ENCODE assay signal across 15 cellular contexts in genomic region chr4:169032883-169033645, GRCh38. TPM values are rescaled to one million over a fixed set of nuclear protein-coding genes. Genes with fewer than 3 reads are reported as not detected.
A peak's percentile ranks its signal among the peaks of the same experiment; 100 is the strongest.
DNase-seq lines count a peak whose midpoint lies in the region; ATAC-seq, FAIRE-seq and TF ChIP-seq lines count a peak whose summit lies in the region.
"Had no signal": no experiment of that assay in that cellular context is flagged by ENCODE, and none has a peak within 500 bp of the region (broad histone marks: within the 10 kb centered on the region; RNA-seq: fewer than 3 reads in every experiment).

No MANE protein-coding gene starts in this region.

- H3K18ac ChIP-seq in IMR-90 (ENCODE audit: low read depth, low read length) (no peak overlapping the region), H1 (ENCODE audit: extremely low read depth, low read length) (no peak overlapping the region), trophoblast cell (ENCODE audit: low read length) (no peak overlapping the region)

- H3K4me3 ChIP-seq in IMR-90 (ENCODE audit: insufficient read depth, low read depth, low read length) (no peak overlapping the region), H1 (ENCODE audit: extremely low read depth in 1 of 4, insufficient read depth in 2 of 4, low read depth in 3 of 4, low read length in 4 of 4) (no peak overlapping the region), trophoblast cell (ENCODE audit: low read depth, low read length) (no peak overlapping the region)
- H3K4me3 ChIP-seq: A549, GM12878, GM23248 had no signal

- no peak overlapping the region for H4K5ac ChIP-seq in IMR-90 (ENCODE audit: low read depth, low read length)
- no peak overlapping the region for H4K5ac ChIP-seq in H1 (ENCODE audit: insufficient read length, low read depth, low read length)

- no peak overlapping the region for H3K4ac ChIP-seq in IMR-90 (ENCODE audit: low read depth, low read length)
- no peak overlapping the region for H3K4ac ChIP-seq in H1 (replicated peaks; ENCODE audit: insufficient read length, low read depth, low read length)
- no peak overlapping the region for H3K4ac ChIP-seq in trophoblast cell (ENCODE audit: low read depth, low read length)

- H3K27ac ChIP-seq in IMR-90 (ENCODE audit: insufficient read depth, low read length) = no peak overlapping the region
- no peak overlapping the region for H3K27ac ChIP-seq in H1 (ENCODE audit: low read depth, low read length)
- H3K27ac ChIP-seq in trophoblast cell (ENCODE audit: low read depth, low read length) = no peak overlapping the region
- H3K27ac ChIP-seq: GM23248 had no signal

- H2BK5ac ChIP-seq in IMR-90 (ENCODE audit: low read depth, low read length, poor library complexity, severe bottlenecking) = no peak overlapping the region
- H2BK5ac ChIP-seq in H1 (ENCODE audit: low read depth, low read length) = 0 out of 2 replicates have a peak overlapping the region, but pooled peaks have one; percentile 44
- no peak overlapping the region for H2BK5ac ChIP-seq in trophoblast cell (ENCODE audit: low read depth, low read length, poor library complexity)

- no peak for FAIRE-seq in H1 (lab: Jason Lieb, UNC)
- FAIRE-seq: A549, GM12878, GM18507, HepG2 had no signal

- no CpG with 5 or more reads among the region's 5 CpGs for WGBS in IMR-90 (ENCODE audit: extremely low coverage in 2 of 2, insufficient read length in 1 of 2), 2 experiments
- 90% methylated on average over 5 of the region's 5 CpGs; no CpG with 5 or more reads in 1 of the 2 experiments for WGBS in H1 (ENCODE audit: extremely low coverage in 1 of 2, insufficient coverage in 1 of 2, insufficient read length in 1 of 2, insufficient replicate concordance in 2 of 2, low coverage in 1 of 2, low lambda C conversion rate in 2 of 2, missing lambda C conversion rate in 1 of 2), 2 experiments
- WGBS in trophoblast cell (ENCODE audit: extremely low coverage, insufficient coverage, insufficient read length) = no CpG with 5 or more reads among the region's 5 CpGs

- no peak for TF ChIP-seq EP300 in H1 (IDR thresholded peaks at IDR 0.05; ENCODE audit: borderline replicate concordance in 1 of 2, low read depth in 2 of 2, low read length in 2 of 2)

- H3K36me3 ChIP-seq in IMR-90 (ENCODE audit: control insufficient read depth, insufficient read depth, low read length) (no peaks in the 10 kb centered on the region), H1 (ENCODE audit: control insufficient read depth in 2 of 4, insufficient read depth in 4 of 4, low read length in 3 of 4) (no peaks in the 10 kb centered on the region), trophoblast cell (ENCODE audit: control insufficient read depth in 1 of 2, insufficient read depth in 2 of 2, low read length in 2 of 2) (no peaks in the 10 kb centered on the region)

- no peak for ATAC-seq in IMR-90 (ENCODE audit: low read depth)
- ATAC-seq in WTC11 = no peak
- ATAC-seq in T-cell (replicated peaks in 1 of 4) = no peak

- H3K9me3 ChIP-seq in IMR-90 (ENCODE audit: control insufficient read depth, insufficient read depth, low read length) (no peaks in the 10 kb centered on the region), H1 (ENCODE audit: insufficient read depth in 2 of 2, low read depth in 1 of 2, low read length in 1 of 2) (peaks cover 0 to 7% of the 10 kb centered on the region in 2 experiments; a peak in 1 of 4 replicates), trophoblast cell (ENCODE audit: insufficient read depth, low read depth, low read length) (no peaks in the 10 kb centered on the region)
- H3K9me3 ChIP-seq: A549 had no signal

- H4K20me1 ChIP-seq in IMR-90 (ENCODE audit: insufficient read depth, low read length) (no peaks in the 10 kb centered on the region), H1 (replicated peaks in 1 of 2; ENCODE audit: control insufficient read depth in 1 of 2, insufficient read depth in 2 of 2, low read length in 2 of 2) (no peaks in the 10 kb centered on the region)

- DNase-seq in IMR-90 = no peak
- DNase-seq in WTC11 (ENCODE audit: low spot score) = no peak
- DNase-seq in H1 (ENCODE audit: low read depth in 1 of 2, low spot score in 2 of 2) = no peak
- DNase-seq in trophoblast cell = no peak
- DNase-seq in stimulated activated CD4-positive, alpha-beta T cell treated with anti-CD3 and anti-CD28 coated beads, Interleukin-15, amount 100 ng/mL, for 24 hours = no peak
- DNase-seq in T-cell = no peak
- no peak for DNase-seq in NCI-H2107 treated with DMSO at 0.1 percent for 48 hours (lab: John Stamatoyannopoulos, UW; ENCODE audit: unreplicated experiment)
- DNase-seq in middle frontal gyrus (ENCODE audit: extremely low spot score, low spot score) = no peak
- DNase-seq: CD8-positive, alpha-beta memory T cell; GM23248 had no signal

- peaks cover 26% of the 10 kb centered on the region for H3K4me1 Mint-ChIP-seq in WTC11
- H3K4me1 Mint-ChIP-seq in T-cell = no peaks in the 10 kb centered on the region
- H3K4me1 Mint-ChIP-seq: CD8-positive, alpha-beta memory T cell had no signal

- H3K27me3 ChIP-seq in IMR-90 (ENCODE audit: control insufficient read depth, insufficient read depth, low read length) (no peaks in the 10 kb centered on the region), H1 (replicated peaks in 1 of 4; ENCODE audit: control insufficient read depth in 3 of 4, extremely low read depth in 1 of 4, insufficient read depth in 3 of 4, low read length in 3 of 4) (no peaks in the 10 kb centered on the region), trophoblast cell (ENCODE audit: insufficient read depth, low read length) (no peaks in the 10 kb centered on the region)

- H2AFZ ChIP-seq in IMR-90 (replicated peaks; ENCODE audit: low read length, poor library complexity) = peak overlapping the region; percentile 29
- peak overlapping the region; percentile 3; the same call in 1 of the 2 replicates for H2AFZ ChIP-seq in H1 (ENCODE audit: low read length)
- no peak overlapping the region for H2AFZ ChIP-seq in trophoblast cell (ENCODE audit: insufficient read depth, low read length, poor library complexity)
- H2AFZ ChIP-seq: GM23248 had no signal

- no peak overlapping the region for H2AK5ac ChIP-seq in IMR-90 (ENCODE audit: low read depth, low read length)
- H2AK5ac ChIP-seq in H1 (ENCODE audit: low read depth, low read length) = no peak overlapping the region
- no peak overlapping the region for H2AK5ac ChIP-seq in trophoblast cell (ENCODE audit: low read length)

- H3K23ac ChIP-seq in IMR-90 (ENCODE audit: low read depth, low read length) = no peak overlapping the region
- H3K23ac ChIP-seq in H1 (ENCODE audit: insufficient read length) = no peak overlapping the region
- H3K23ac ChIP-seq in trophoblast cell (ENCODE audit: low read length) = no peak overlapping the region

- H3K56ac ChIP-seq in IMR-90 (ENCODE audit: extremely low read depth, insufficient read depth, low read length) = no peak overlapping the region
- H3K56ac ChIP-seq in H1 (replicated peaks; ENCODE audit: insufficient read length, low read depth, low read length) = no peak overlapping the region

- no peaks in the 10 kb centered on the region; the same call in 1 of the 2 replicates for H3K23me2 ChIP-seq in H1 (ENCODE audit: low read depth, low read length)

- peaks cover 3% of the 10 kb centered on the region; the same call in 1 of the 2 replicates for H3K4me1 ChIP-seq in IMR-90 (ENCODE audit: control insufficient read depth, insufficient read depth, low read length)
- H3K4me1 ChIP-seq in H1 (replicated peaks in 1 of 4; ENCODE audit: control insufficient read depth in 3 of 4, insufficient read depth in 4 of 4, low read length in 3 of 4) = no peaks in the 10 kb centered on the region; a peak in 1 of 7 replicates
- H3K4me1 ChIP-seq in trophoblast cell (ENCODE audit: control insufficient read depth in 1 of 2, insufficient read depth in 2 of 2, low read length in 2 of 2) = peaks cover 0 to 2% of the 10 kb centered on the region in 2 experiments

- H3K79me1 ChIP-seq in IMR-90 (ENCODE audit: low read depth in 1 of 2, low read length in 2 of 2) (no peaks in the 10 kb centered on the region), H1 (ENCODE audit: low read depth, low read length) (no peaks in the 10 kb centered on the region), trophoblast cell (ENCODE audit: low read length) (no peaks in the 10 kb centered on the region)

- H2BK20ac ChIP-seq in IMR-90 (ENCODE audit: low read depth, low read length) (no peak overlapping the region), H1 (ENCODE audit: low read length) (no peak overlapping the region)

- POLR2A ChIA-PET in IMR-90 (lab: Charles Lee; ENCODE audit: unreplicated experiment) = interaction anchor here (0.6 kb wide), 1 partner anchor 11 kb away, joined by 3 read pairs; no protein-coding TSS in a partner anchor
- POLR2A ChIA-PET in WTC11 (lab: Charles Lee) = no interaction called here
- POLR2A ChIA-PET in H1 (lab: Charles Lee; ENCODE audit: partially characterized antibody) = no interaction called here
- POLR2A ChIA-PET in T-cell (lab: Charles Lee) = interaction anchor here in 1 of 2 donors (0.6 kb wide), 1 partner anchor 14 kb away, joined by 3 read pairs; no protein-coding TSS in a partner anchor

- no peak for TF ChIP-seq POLR2A in IMR-90 (IDR thresholded peaks at IDR 0.05; ENCODE audit: low read depth, low read length)
- no peak for TF ChIP-seq POLR2A in H1 (IDR thresholded peaks at IDR 0.05; ENCODE audit: control extremely low read depth in 1 of 2, low read depth in 2 of 2, low read length in 2 of 2)

- H2BK12ac ChIP-seq in H1 (ENCODE audit: low read depth, low read length) (no peak overlapping the region), trophoblast cell (ENCODE audit: low read length) (peak overlapping the region; percentile 45)

- no peak overlapping the region for H4K12ac ChIP-seq in trophoblast cell (ENCODE audit: low read depth, low read length)

- H4K91ac ChIP-seq in IMR-90 (ENCODE audit: insufficient read depth, low read depth, low read length) (no peak overlapping the region), H1 (replicated peaks; ENCODE audit: insufficient read length, low read length) (no peak overlapping the region), trophoblast cell (ENCODE audit: low read depth, low read length) (no peak overlapping the region)

- TF ChIP-seq CTCF in IMR-90 (conservative IDR thresholded peaks at IDR 0.05; ENCODE audit: low read depth, low read length) (no peak), WTC11 (IDR thresholded peaks at IDR 0.05) (no peak), H1 (IDR thresholded peaks at IDR 0.05; ENCODE audit: control extremely low read depth in 1 of 3, insufficient read depth in 1 of 3, low read depth in 1 of 3, low read length in 3 of 3) (no peak)

- no peak overlapping the region for H3K4me2 ChIP-seq in IMR-90 (ENCODE audit: low read depth, low read length)
- no peak overlapping the region for H3K4me2 ChIP-seq in H1 (ENCODE audit: insufficient read depth in 1 of 2, low read depth in 2 of 2, low read length in 2 of 2)
- no peak overlapping the region for H3K4me2 ChIP-seq in trophoblast cell (ENCODE audit: low read length)
- H3K4me2 ChIP-seq: A549 had no signal

- H4K8ac ChIP-seq in IMR-90 (ENCODE audit: low read depth in 2 of 2, low read length in 2 of 2) (no peak overlapping the region), H1 (ENCODE audit: extremely low read depth, insufficient read depth, low read length) (no peak overlapping the region), trophoblast cell (ENCODE audit: low read depth, low read length) (no peak overlapping the region)

- H2BK120ac ChIP-seq in IMR-90 (ENCODE audit: low read depth, low read length) (no peak overlapping the region), H1 (replicated peaks; ENCODE audit: low read depth, low read length) (no peak overlapping the region), trophoblast cell (ENCODE audit: insufficient read depth, low read length, poor library complexity) (no peak overlapping the region)

- H3K36me3 Mint-ChIP-seq in WTC11 = peaks cover 10% of the 10 kb centered on the region
- no peaks in the 10 kb centered on the region for H3K36me3 Mint-ChIP-seq in T-cell
- H3K36me3 Mint-ChIP-seq: CD8-positive, alpha-beta memory T cell had no signal

- H3K27ac Mint-ChIP-seq in WTC11 (no peak overlapping the region), T-cell (no peak overlapping the region)
- H3K27ac Mint-ChIP-seq: CD8-positive, alpha-beta memory T cell; H9 had no signal

- H3K79me2 ChIP-seq in H1 (ENCODE audit: control insufficient read depth in 1 of 2, insufficient read depth in 2 of 2, low read length in 2 of 2) (no peaks in the 10 kb centered on the region), trophoblast cell (ENCODE audit: control insufficient read depth, insufficient read depth, low read length, poor library complexity) (no peaks in the 10 kb centered on the region)

- H3K27me3 Mint-ChIP-seq in WTC11 (ENCODE audit: low read depth) (no peaks in the 10 kb centered on the region), T-cell (peaks cover 6 to 8% of the 10 kb centered on the region in 2 donors)

- dilution Hi-C loops in IMR-90 (cut with HindIII; ENCODE audit: low sequenced_read_pairs, unreplicated experiment) = no loop called here

- H2AK9ac ChIP-seq in IMR-90 (replicated peaks; ENCODE audit: low read depth, low read length, poor library complexity) = no peak overlapping the region

- H3K4me3 Mint-ChIP-seq in WTC11 (no peak overlapping the region), T-cell (no peak overlapping the region)
- H3K4me3 Mint-ChIP-seq: CD8-positive, alpha-beta memory T cell; H9 had no signal

- no TSS peak for BruUV-seq in IMR-90 (replicated peaks; lab: Mats Ljungman, UMichigan)

- H3K9ac ChIP-seq in IMR-90 (ENCODE audit: low read depth, low read length) (no peak overlapping the region), H1 (replicated peaks in 1 of 4; ENCODE audit: extremely low read depth in 1 of 4, low read depth in 3 of 4, low read length in 3 of 4) (no peak overlapping the region), trophoblast cell (ENCODE audit: low read length) (no peak overlapping the region)
- H3K9ac ChIP-seq: GM23248 had no signal

- in situ Hi-C loops in IMR-90 (cut with MboI; ENCODE audit: low sequenced_read_pairs) = no loop called here

- CTCF ChIA-PET in IMR-90 (lab: Yijun Ruan, JAX) (no interaction called here), WTC11 (lab: Charles Lee) (no interaction called here), H1 (lab: Charles Lee; ENCODE audit: partially characterized antibody) (interaction anchor here (0.7 to 1.0 kb wide), 2 partner anchors 13 to 23 kb away, joined by 3 to 4 read pairs; partner anchors contain the start of gene CBR4), T-cell (lab: Charles Lee) (interaction anchor here in 1 of 2 donors (0.6 kb wide), 1 partner anchor 11 kb away, joined by 4 read pairs; no protein-coding TSS in a partner anchor)

- intact Hi-C loops in IMR-90 (cut with micrococcal nuclease) = loop anchor here (5.0 kb wide), 1 partner anchor 79 kb away; no protein-coding TSS in a partner anchor

- no peaks in the 10 kb centered on the region for H3K9me1 ChIP-seq in IMR-90 (ENCODE audit: insufficient read depth, low read length)

- H3K9me3 Mint-ChIP-seq in WTC11 (peaks cover 17% of the 10 kb centered on the region), T-cell (no peaks in the 10 kb centered on the region)
- H3K9me3 Mint-ChIP-seq: CD8-positive, alpha-beta memory T cell had no signal

- H3K14ac ChIP-seq in IMR-90 (replicated peaks; ENCODE audit: low read depth, low read length) = no peak overlapping the region
- no peak overlapping the region for H3K14ac ChIP-seq in H1 (ENCODE audit: insufficient read length)
- no peak overlapping the region for H3K14ac ChIP-seq in trophoblast cell (ENCODE audit: low read length)

- H2BK15ac ChIP-seq in IMR-90 (ENCODE audit: low read depth, low read length) = no peak overlapping the region
- H2BK15ac ChIP-seq in H1 (ENCODE audit: low read length) = no peak overlapping the region

- TF ChIP-seq RAD21 in IMR-90 (IDR thresholded peaks at IDR 0.05; ENCODE audit: low read length) (no peak), H1 (IDR thresholded peaks at IDR 0.05 in 1 of 2, conservative IDR thresholded peaks at IDR 0.05 in 1 of 2; ENCODE audit: low read depth in 2 of 2, low read length in 2 of 2) (no peak)

RNA-seq across cellular contexts. Expression of gene CBR4, which starts 23.0 kb away (rescaled TPM):
- total RNA-seq in IMR-90 (2012; rRNA removed) (4.5 and 9.2 TPM in 2 replicates), WTC11 (2021) (48.1 to 52.6 TPM (median 50.8 TPM) in 3 replicates), T-cell (10 to 100 TPM; 13.8 to 24.3 (median 18.0) TPM)
- polyA plus RNA-seq in IMR-90 (2012; rRNA removed) (2.1 and 2.7 TPM in 2 replicates), H1 (2011; rRNA removed) (7.3 and 8.6 TPM in 2 replicates)
- 0.31 and 0.39 TPM in 2 replicates for polyA plus RNA-seq in IMR-90 (2012; cell fraction: cytosol; rRNA removed)
- 0.52 and 5.9 TPM in 2 replicates for polyA plus RNA-seq in IMR-90 (2012; cell fraction: nucleus; rRNA removed; ENCODE audit: low replicate concordance)
- 29.5 and 30.6 TPM in 2 replicates for total RNA-seq in H1 (2021; fragmentation: NEBNext Ultra II Directional; extraction: Animal tissue kit (Norgen Biotek cat#: 25700))
- polyA plus RNA-seq in H1 (2011; cell fraction: cytosol; rRNA removed) = 10.4 TPM
- 6.0 TPM for polyA plus RNA-seq in H1 (2011; cell fraction: nucleus; rRNA removed)
- polyA plus RNA-seq in H1 (2012, experiment 1 of 2) = 12.7 to 16.0 TPM (median 15.1 TPM) in 4 replicates
- polyA plus RNA-seq in H1 (2012, experiment 2 of 2) = 1.9 TPM
- 18.1 TPM for polyA plus RNA-seq in H1 (2013, experiment 1 of 2)
- polyA plus RNA-seq in H1 (2013, experiment 2 of 2) = 16.8 TPM
- polyA minus RNA-seq in H1 (2011; rRNA and poly(A)+ RNA removed) = 10.1 and 14.5 TPM in 2 replicates
- 9.8 TPM for polyA minus RNA-seq in H1 (2011; cell fraction: cytosol; rRNA and poly(A)+ RNA removed)
- 21.6 TPM for polyA minus RNA-seq in H1 (2011; cell fraction: nucleus; rRNA and poly(A)+ RNA removed)
- polyA plus RNA-seq in trophoblast cell (2013) = 9.1 and 9.7 TPM in 2 replicates
